19 cellular contexts compared by ENCODE assay signal in the genomic region with DNA sequence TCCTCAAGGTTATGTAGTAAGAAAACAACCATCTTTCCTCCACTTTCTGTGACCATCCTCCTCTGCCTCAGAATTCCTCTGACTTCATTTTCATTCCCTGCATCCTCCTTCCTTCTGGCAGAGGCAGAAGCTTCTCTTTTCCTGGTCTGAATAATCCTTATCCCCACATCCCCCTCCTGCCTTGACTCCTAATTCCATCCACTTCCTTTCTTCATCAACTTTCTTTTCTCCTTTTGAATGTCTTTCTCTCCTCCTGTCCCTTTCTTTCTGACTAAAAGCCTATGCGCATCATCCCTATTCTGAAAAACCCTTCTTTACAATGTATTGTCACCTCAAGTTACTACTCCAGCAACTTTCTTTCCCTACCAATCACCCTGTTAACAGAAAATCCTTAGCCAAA.
DNase-seq lines count a peak whose midpoint lies in the region; ATAC-seq, FAIRE-seq and TF ChIP-seq lines count a peak whose summit lies in the region.
"Had no signal": no experiment of that assay in that cellular context is flagged by ENCODE, and none has a peak within 500 bp of the region (broad histone marks: within the 10 kb centered on the region; RNA-seq: fewer than 3 reads in every experiment).

No MANE protein-coding gene starts in this region.

- H3K4me3 ChIP-seq in liver (ENCODE audit: low read depth in 1 of 3, low read length in 3 of 3) (no peak overlapping the region), HepG2 (replicated peaks in 1 of 3; ENCODE audit: insufficient read depth in 1 of 3, low read depth in 2 of 3, low read length in 3 of 3) (no peak overlapping the region), HUES64 (ENCODE audit: low read length) (no peak overlapping the region), iPS DF 6.9 (ENCODE audit: low read length) (no peak overlapping the region)
- H3K4me3 ChIP-seq in CD8-positive, alpha-beta memory T cell (ENCODE audit: low read length): no peak overlapping the region
- H3K4me3 ChIP-seq: SJCRH30 had no signal

- H3K27me3 ChIP-seq in liver (ENCODE audit: control insufficient read depth in 4 of 4, insufficient read depth in 4 of 4, low read length in 3 of 4): no peaks in the 10 kb centered on the region
- no peaks in the 10 kb centered on the region for H3K27me3 ChIP-seq in HepG2 (ENCODE audit: control insufficient read depth in 1 of 2, insufficient read depth in 2 of 2, low read length in 2 of 2)
- no peaks in the 10 kb centered on the region for H3K27me3 ChIP-seq in HUES64 (ENCODE audit: insufficient read depth, low read length)
- no peaks in the 10 kb centered on the region for H3K27me3 ChIP-seq in iPS DF 6.9 (ENCODE audit: control insufficient read depth, insufficient read depth, low read length)
- no peaks in the 10 kb centered on the region for H3K27me3 ChIP-seq in CD8-positive, alpha-beta memory T cell (ENCODE audit: insufficient read depth, low read length, poor library complexity, severe bottlenecking)
- H3K27me3 ChIP-seq: SJCRH30 had no signal

- TF ChIP-seq EP300 in HepG2 (IDR thresholded peaks at IDR 0.05; ENCODE audit: low read depth in 2 of 2, low read length in 2 of 2) (no peak), HepG2 (CRISPR knock-in tag; IDR thresholded peaks at IDR 0.05; ENCODE audit: borderline replicate concordance) (no peak)

- H3K27me3 Mint-ChIP-seq in stimulated activated naive CD8-positive, alpha-beta T cell treated with anti-CD3 and anti-CD28 coated beads, Interleukin-15, amount 100 ng/mL, for 72 hours: peaks cover 76% of the 10 kb centered on the region
- peaks cover 13 to 24% of the 10 kb centered on the region in 2 donors for H3K27me3 Mint-ChIP-seq in CD8-positive, alpha-beta memory T cell

- TF ChIP-seq RAD21 in liver (IDR thresholded peaks at IDR 0.05): no peak
- no peak for TF ChIP-seq RAD21 in HepG2 (CRISPR knock-in tag; IDR thresholded peaks at IDR 0.05)

- H3K4me1 ChIP-seq in liver (ENCODE audit: control insufficient read depth in 4 of 4, insufficient read depth in 4 of 4, low read length in 3 of 4) (peaks cover 6 to 61% (median 49%) of the 10 kb centered on the region in 4 donors), HepG2 (ENCODE audit: insufficient read depth, low read length) (peaks cover 29% of the 10 kb centered on the region), HUES64 (ENCODE audit: insufficient read depth, low read length) (peaks cover 52% of the 10 kb centered on the region), iPS DF 6.9 (ENCODE audit: control insufficient read depth, insufficient read depth, low read length) (peaks cover 3% of the 10 kb centered on the region; the same call in 1 of the 2 replicates)
- no peaks in the 10 kb centered on the region for H3K4me1 ChIP-seq in CD8-positive, alpha-beta memory T cell (ENCODE audit: insufficient read depth, low read length)
- H3K4me1 ChIP-seq: BE2C, SJCRH30 had no signal

- POLR2A ChIA-PET in HepG2 (lab: Yijun Ruan, JAX): no interaction called here
- POLR2A ChIA-PET in CD8-positive, alpha-beta memory T cell (lab: Charles Lee): no interaction called here

- CTCF ChIA-PET in HepG2 (lab: Yijun Ruan, JAX; ENCODE audit: low intra/inter-chr PET ratio, low total read pairs): no interaction called here
- CTCF ChIA-PET in CD8-positive, alpha-beta memory T cell (lab: Charles Lee): no interaction called here

- 93% methylated on average over 1 of the region's 1 CpG for WGBS in liver
- WGBS in HepG2 (ENCODE audit: low lambda C conversion rate): 98% methylated on average over 1 of the region's 1 CpG
- 82% methylated on average over 1 of the region's 1 CpG for WGBS in HUES64
- WGBS in iPS DF 6.9 (ENCODE audit: insufficient coverage, insufficient read length): no CpG with 5 or more reads among the region's 1 CpG

- H3K4me3 Mint-ChIP-seq in stimulated activated naive CD8-positive, alpha-beta T cell treated with anti-CD3 and anti-CD28 coated beads, Interleukin-15, amount 100 ng/mL, for 72 hours: peak overlapping the region; percentile 4 to 34
- no peak overlapping the region for H3K4me3 Mint-ChIP-seq in CD8-positive, alpha-beta memory T cell

- no peak for ATAC-seq in HepG2
- no peak for ATAC-seq in stimulated activated naive CD8-positive, alpha-beta T cell treated with anti-CD3 and anti-CD28 coated beads, Interleukin-15, amount 100 ng/mL, for 72 hours

- peak overlapping the region; percentile 90 to 92 for H3K27ac ChIP-seq in liver (ENCODE audit: low read depth in 1 of 2, low read length in 2 of 2)
- no peak overlapping the region for H3K27ac ChIP-seq in HepG2 (ENCODE audit: extremely low read length, insufficient read depth, low read length)
- H3K27ac ChIP-seq in HUES64 (ENCODE audit: low read depth, low read length): peak overlapping the region; percentile 70
- H3K27ac ChIP-seq in iPS DF 6.9 (ENCODE audit: low read length): peak overlapping the region; percentile 80
- H3K27ac ChIP-seq in CD8-positive, alpha-beta memory T cell (ENCODE audit: low read depth, low read length): no peak overlapping the region
- H3K27ac ChIP-seq: SJCRH30 had no signal

- no peaks in the 10 kb centered on the region for H3K79me2 ChIP-seq in HepG2 (ENCODE audit: insufficient read depth, low read length)

- H4K20me1 ChIP-seq in HepG2 (ENCODE audit: insufficient read depth, low read length): no peaks in the 10 kb centered on the region

- TF ChIP-seq CTCF in liver (IDR thresholded peaks at IDR 0.05; ENCODE audit: low read depth, low read length, missing input control) (no peak), HepG2 (CRISPR knock-in tag; IDR thresholded peaks at IDR 0.05) (no peak)

- no peaks in the 10 kb centered on the region for H3K9me3 ChIP-seq in liver (ENCODE audit: control insufficient read depth in 4 of 4, low read length in 3 of 4)
- no peaks in the 10 kb centered on the region for H3K9me3 ChIP-seq in HepG2 (ENCODE audit: low read length)
- H3K9me3 ChIP-seq in HUES64 (ENCODE audit: insufficient read depth, low read depth, low read length): no peaks in the 10 kb centered on the region
- no peaks in the 10 kb centered on the region for H3K9me3 ChIP-seq in iPS DF 6.9 (ENCODE audit: control insufficient read depth, insufficient read depth, low read length)
- H3K9me3 ChIP-seq in CD8-positive, alpha-beta memory T cell (ENCODE audit: low read length): no peaks in the 10 kb centered on the region
- H3K9me3 ChIP-seq: BE2C, SJCRH30 had no signal

- peaks cover 4 to 7% of the 10 kb centered on the region in 2 donors for H3K9me3 Mint-ChIP-seq in stimulated activated naive CD8-positive, alpha-beta T cell treated with anti-CD3 and anti-CD28 coated beads, Interleukin-15, amount 100 ng/mL, for 72 hours
- H3K9me3 Mint-ChIP-seq in CD8-positive, alpha-beta memory T cell: peaks cover 0 to 10% (median 4%) of the 10 kb centered on the region in 5 donors

- no peak for DNase-seq in HepG2 (ENCODE audit: low spot score)
- no peak for DNase-seq in iPS DF 6.9 (ENCODE audit: low read depth, low spot score)
- no peak for DNase-seq in stimulated activated naive CD8-positive, alpha-beta T cell treated with anti-CD3 and anti-CD28 coated beads, Interleukin-15, amount 100 ng/mL, for 72 hours
- no peak for DNase-seq in NCI-H774 (lab: John Stamatoyannopoulos, UW)
- DNase-seq in CD8-positive, alpha-beta memory T cell: no peak
- DNase-seq: BE2C, DMS79 treated with DMSO at 0.1 percent for 48 hours, H7, KG1, NCI-H1092 treated with DMSO at 0.1 percent for 48 hours, NCI-H146, NCI-H2029 treated with DMSO at 0.1 percent for 48 hours, NCI-H345, NCI-H526, OCI-M1, SJCRH30 had no signal

- intact Hi-C loops in HepG2 (cut with micrococcal nuclease; ENCODE audit: unreplicated experiment): no loop called here

- H3K4me2 ChIP-seq in HepG2 (ENCODE audit: low read depth, low read length): no peak overlapping the region

- H3K36me3 Mint-ChIP-seq in CD8-positive, alpha-beta memory T cell: no peaks in the 10 kb centered on the region

- H3K4me1 Mint-ChIP-seq in stimulated activated naive CD8-positive, alpha-beta T cell treated with anti-CD3 and anti-CD28 coated beads, Interleukin-15, amount 100 ng/mL, for 72 hours: peaks cover 34% of the 10 kb centered on the region
- H3K4me1 Mint-ChIP-seq in CD8-positive, alpha-beta memory T cell: peaks cover 0 to 5% (median 0%) of the 10 kb centered on the region in 3 donors

- no peaks in the 10 kb centered on the region for H3K36me3 ChIP-seq in liver (ENCODE audit: control insufficient read depth in 4 of 4, insufficient read depth in 3 of 4, low read depth in 1 of 4, low read length in 3 of 4)
- no peaks in the 10 kb centered on the region for H3K36me3 ChIP-seq in HepG2 (replicated peaks in 1 of 2; ENCODE audit: control insufficient read depth in 1 of 2, insufficient read depth in 2 of 2, low read length in 2 of 2)
- H3K36me3 ChIP-seq in HUES64 (ENCODE audit: insufficient read depth, low read length): no peaks in the 10 kb centered on the region
- H3K36me3 ChIP-seq in iPS DF 6.9 (ENCODE audit: control insufficient read depth, insufficient read depth, low read length): no peaks in the 10 kb centered on the region
- H3K36me3 ChIP-seq in CD8-positive, alpha-beta memory T cell (ENCODE audit: insufficient read depth, low read length): no peaks in the 10 kb centered on the region
- H3K36me3 ChIP-seq: BE2C, SJCRH30 had no signal

- BruUV-seq in HepG2 (replicated peaks; lab: Mats Ljungman, UMichigan): no TSS peak

- H3K9ac ChIP-seq in liver (ENCODE audit: low read depth in 1 of 2, low read length in 2 of 2) (no peak overlapping the region), HepG2 (ENCODE audit: insufficient read depth, low read depth, low read length) (no peak overlapping the region), HUES64 (ENCODE audit: low read depth, low read length) (no peak overlapping the region)

- no peak for TF ChIP-seq POLR2A in HepG2 (IDR thresholded peaks at IDR 0.05; ENCODE audit: insufficient read depth in 1 of 2, low read depth in 2 of 2, low read length in 2 of 2)

- in situ Hi-C loops in HepG2 (cut with HindIII; ENCODE audit: extremely low pct_ligation_motif_present, low pct_unique_long_range_greater_than_20kb): no loop called here

- FAIRE-seq in HepG2 (lab: Jason Lieb, UNC): no peak
- FAIRE-seq: RCC 7860 had no signal

- H2AFZ ChIP-seq in HepG2 (ENCODE audit: low read length): no peak overlapping the region

- H3K27ac Mint-ChIP-seq in stimulated activated naive CD8-positive, alpha-beta T cell treated with anti-CD3 and anti-CD28 coated beads, Interleukin-15, amount 100 ng/mL, for 72 hours: no peak overlapping the region
- H3K27ac Mint-ChIP-seq in CD8-positive, alpha-beta memory T cell: peak overlapping the region in 1 of 8 donors; percentile 73

TF ChIP-seq in liver, 16 proteins besides CTCF, POLR2A, EP300 and RAD21 (continues in another document):
- TF ChIP-seq JUND (IDR thresholded peaks at IDR 0.05) (no peak), YY1 (IDR thresholded peaks at IDR 0.05) (no peak)

TF ChIP-seq in HepG2, 621 proteins besides CTCF, POLR2A, EP300 and RAD21 (continues in another document):
- TF ChIP-seq ZNF207 (IDR thresholded peaks at IDR 0.05; ENCODE audit: borderline replicate concordance) (no peak), ZFX (CRISPR knock-in tag; IDR thresholded peaks at IDR 0.05; ENCODE audit: low read depth) (no peak), HIVEP1 (CRISPR knock-in tag; IDR thresholded peaks at IDR 0.05) (no peak), NR2F2 (IDR thresholded peaks at IDR 0.05; ENCODE audit: borderline replicate concordance, low read depth) (no peak), ZNF431 (CRISPR knock-in tag; IDR thresholded peaks at IDR 0.05; ENCODE audit: borderline replicate concordance, low read depth) (no peak), ZNF20 (CRISPR knock-in tag; IDR thresholded peaks at IDR 0.05) (no peak), ZNF83 (CRISPR knock-in tag; IDR thresholded peaks at IDR 0.05; ENCODE audit: borderline replicate concordance) (no peak)

Comparison
In these comparisons a context has a peak if more than half of its experiments do, and no peak if none do; other contexts are left out.
1. H3K27ac ChIP-seq: peak in liver (2 of 2), HUES64 (single experiment) and iPS DF 6.9 (single experiment); none in HepG2 (single experiment) and CD8-positive, alpha-beta memory T cell (single experiment).
2. H3K4me3 Mint-ChIP-seq: peak in stimulated activated naive CD8-positive, alpha-beta T cell treated with anti-CD3 and anti-CD28 coated beads, Interleukin-15, amount 100 ng/mL, for 72 hours (2 of 2); none in CD8-positive, alpha-beta memory T cell (0 of 7).